Comparison of ENCODE assay signal across 16 cellular contexts in the genomic region with DNA sequence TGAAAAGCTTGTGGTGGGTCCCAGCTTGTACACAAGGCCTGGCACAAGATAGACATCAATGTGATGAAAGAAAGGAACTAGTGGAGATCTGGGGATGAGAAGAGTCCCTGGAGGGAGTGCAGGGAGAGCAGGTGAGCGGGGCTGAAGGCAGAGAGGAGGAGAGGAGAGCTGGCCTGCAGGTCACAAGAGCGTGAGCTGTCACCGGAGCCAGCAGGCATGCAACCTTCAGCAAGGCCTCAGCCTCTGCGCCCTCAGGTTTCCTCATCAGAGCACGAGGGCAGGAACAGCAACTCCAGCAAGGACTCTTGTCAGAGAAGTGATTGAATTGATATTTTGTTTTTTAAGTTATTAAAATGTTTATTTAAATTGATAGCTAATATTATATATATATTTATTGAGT.
A peak's percentile ranks its signal among the peaks of the same experiment; 100 is the strongest.
DNase-seq lines count a peak whose midpoint lies in the region; ATAC-seq, FAIRE-seq and TF ChIP-seq lines count a peak whose summit lies in the region.
"Had no signal": no experiment of that assay in that cellular context is flagged by ENCODE, and none has a peak within 500 bp of the region (broad histone marks: within the 10 kb centered on the region; RNA-seq: fewer than 3 reads in every experiment).

No MANE protein-coding gene starts in this region.

- H3K27ac ChIP-seq in A549 (peak overlapping the region; percentile 44 to 64; a peak in 3 of 6 replicates), tibial artery (peak overlapping the region; percentile 33 to 51), sigmoid colon (no peak overlapping the region)

- H3K9me3 Mint-ChIP-seq in nephron = peaks cover 7% of the 10 kb centered on the region

- peaks cover 48% of the 10 kb centered on the region for H3K4me1 Mint-ChIP-seq in nephron
- H3K4me1 Mint-ChIP-seq: CD14-positive monocyte had no signal

- TF ChIP-seq EP300 in A549 (IDR thresholded peaks at IDR 0.05) (no peak), sigmoid colon (IDR thresholded peaks at IDR 0.05) (no peak)

- WGBS in A549 (ENCODE audit: missing lambda C conversion rate) = 30% methylated on average over 5 of the region's 5 CpGs
- 92 to 93% methylated on average over 5 of the region's 5 CpGs for WGBS in sigmoid colon, 2 donors

- FAIRE-seq in A549 (lab: Jason Lieb, UNC) = no peak
- FAIRE-seq: GM12892, GM19239, HTR-8/SVneo had no signal

- TF ChIP-seq POLR2A in A549 (IDR thresholded peaks at IDR 0.05; ENCODE audit: low read length) (no peak), sigmoid colon (IDR thresholded peaks at IDR 0.05) (no peak)

- TF ChIP-seq CTCF in A549 (IDR thresholded peaks at IDR 0.05) (no peak), nephron (IDR thresholded peaks at IDR 0.05; ENCODE audit: unreplicated experiment in 3 of 3) (no peak), tibial artery (IDR thresholded peaks at IDR 0.05) (no peak), sigmoid colon (IDR thresholded peaks at IDR 0.05) (no peak)

- H3K27me3 ChIP-seq in tibial artery (no peaks in the 10 kb centered on the region), sigmoid colon (no peaks in the 10 kb centered on the region)

- H3K4me2 ChIP-seq in A549 = peak overlapping the region; percentile 50; the same call in 2 of the 3 replicates

- peak overlapping the region in 2 of 3 experiments; percentile 67 to 94 for H3K27ac Mint-ChIP-seq in nephron
- H3K27ac Mint-ChIP-seq: CD14-positive monocyte; CD8-positive, alpha-beta T cell had no signal

- H3K4me3 ChIP-seq in A549 (no peak overlapping the region), tibial artery (no peak overlapping the region), sigmoid colon (no peak overlapping the region)
- H3K4me3 ChIP-seq: HAP-1 had no signal

- CTCF ChIA-PET in A549 (lab: Yijun Ruan, JAX) = interaction anchor here (2.2 kb wide), 1 partner anchor 9 kb away, joined by 6 read pairs; no protein-coding TSS in a partner anchor

- intact Hi-C loops in tibial artery (cut with DNase I; ENCODE audit: low total_unique reads) (no loop called here), sigmoid colon (cut with DNase I) (no loop called here)

- DNase-seq in A549 (ENCODE audit: low read depth in 1 of 2, low spot score in 1 of 2) (no peak), D341Med (ENCODE audit: low spot score) (peak; percentile 20), tibial artery (no peak), sigmoid colon (no peak)
- DNase-seq: CD8-positive, alpha-beta T cell; COR-L47; DND-41; GDM1; GOT3 had no signal

- H3K9me3 ChIP-seq in A549 = no peaks in the 10 kb centered on the region
- no peaks in the 10 kb centered on the region for H3K9me3 ChIP-seq in tibial artery
- no peaks in the 10 kb centered on the region for H3K9me3 ChIP-seq in sigmoid colon
- H3K9me3 ChIP-seq: HAP-1 had no signal

- H3K36me3 ChIP-seq in tibial artery = no peaks in the 10 kb centered on the region
- no peaks in the 10 kb centered on the region for H3K36me3 ChIP-seq in sigmoid colon
- H3K36me3 ChIP-seq: HAP-1 had no signal

- POLR2A ChIA-PET in A549 (lab: Yijun Ruan, JAX) = no interaction called here

- H3K36me3 Mint-ChIP-seq in nephron (ENCODE audit: low read depth) = no peaks in the 10 kb centered on the region
- H3K36me3 Mint-ChIP-seq: CD14-positive monocyte; CD8-positive, alpha-beta T cell had no signal

- no peak for ATAC-seq in A549
- ATAC-seq in HG02885 (IDR thresholded peaks at IDR 0.05; ENCODE audit: poor library complexity, unreplicated experiment) = no peak
- ATAC-seq: CD8-positive, alpha-beta T cell had no signal

- peaks cover 17% of the 10 kb centered on the region for H3K4me1 ChIP-seq in A549
- H3K4me1 ChIP-seq in tibial artery = peaks cover 0 to 39% (median 25%) of the 10 kb centered on the region in 4 donors
- H3K4me1 ChIP-seq in sigmoid colon = peaks cover 0 to 36% (median 19%) of the 10 kb centered on the region in 4 donors
- H3K4me1 ChIP-seq: HAP-1 had no signal

- peaks cover 9% of the 10 kb centered on the region for H3K27me3 Mint-ChIP-seq in nephron (ENCODE audit: low read depth)

- no peak for TF ChIP-seq RAD21 in A549 (conservative IDR thresholded peaks at IDR 0.05 in 1 of 2, IDR thresholded peaks at IDR 0.05 in 1 of 2)

- H3K4me3 Mint-ChIP-seq in nephron = no peak overlapping the region
- H3K4me3 Mint-ChIP-seq: CD14-positive monocyte; CD8-positive, alpha-beta T cell had no signal

TF ChIP-seq in A549, 52 proteins besides CTCF, POLR2A, EP300 and RAD21:
- no peak for TF ChIP-seq HOXB13 (CRISPR knock-in tag; IDR thresholded peaks at IDR 0.05; ENCODE audit: low read depth)

Comparison
In these comparisons a context has a peak if more than half of its experiments do, and no peak if none do; other contexts are left out.
1. H3K27ac ChIP-seq: peak in A549 (2 of 2) and tibial artery (2 of 2); none in sigmoid colon (0 of 4).